ENCODE assay signal across 28 cellular contexts in genomic region chr5:40559306-40559705, GRCh38.
"Had no signal": no experiment of that assay in that cellular context is flagged by ENCODE, and none has a peak within 500 bp of the region (broad histone marks: within the 10 kb centered on the region; RNA-seq: fewer than 3 reads in every experiment).

No MANE protein-coding gene starts in this region.

- ATAC-seq: activated CD4-positive, alpha-beta T cell treated with anti-CD3 and anti-CD28 coated beads for 36 hours; activated CD8-positive, alpha-beta memory T cell treated with anti-CD3 and anti-CD28 coated beads, Interleukin-2, amount 10 ng/mL, durations not matched to agents 7 days and 5 days; activated CD8-positive, alpha-beta T cell treated with anti-CD3 and anti-CD28 coated beads, Interleukin-2, amount 10 ng/mL, durations not matched to agents 7 days and 5 days; activated naive CD8-positive, alpha-beta T cell treated with anti-CD3 and anti-CD28 coated beads, Interleukin-2, amount 50 U/mL, for 24 hours; esophagus mucosa; gastroesophageal sphincter; heart right ventricle; T-helper 17 cell had no signal

- H3K4me3 ChIP-seq: adrenal gland, ascending aorta, coronary artery, dorsolateral prefrontal cortex, gastroesophageal sphincter, heart right ventricle had no signal

- DNase-seq: activated CD4-positive, alpha-beta memory T cell treated with anti-CD3 and anti-CD28 coated beads for 36 hours; activated CD4-positive, alpha-beta T cell treated with anti-CD3 and anti-CD28 coated beads for 36 hours; activated CD4-positive, alpha-beta T cell treated with anti-CD3 and anti-CD28 coated beads, Interleukin-2, amount 10 ng/mL, durations not matched to agents 24 days and 14 days; activated CD4-positive, CD25-positive, alpha-beta regulatory T cell; activated CD4-positive, CD25-positive, alpha-beta regulatory T cell treated with anti-CD3 and anti-CD28 coated beads, Interleukin-2, amount 50 U/mL, for 72 hours; activated CD8-positive, alpha-beta memory T cell treated with anti-CD3 and anti-CD28 coated beads, Interleukin-2, amount 10 ng/mL, durations not matched to agents 7 days and 5 days; activated CD8-positive, alpha-beta memory T cell treated with anti-CD3 and anti-CD28 coated beads, Interleukin-2, amount 50 U/mL, for 4 hours; activated CD8-positive, alpha-beta T cell treated with anti-CD3 and anti-CD28 coated beads, Interleukin-2, amount 10 ng/mL, durations not matched to agents 7 days and 5 days; activated effector memory CD4-positive, alpha-beta T cell treated with anti-CD3 and anti-CD28 coated beads, Interleukin-2, amount 50 U/mL, for 16 hours; activated naive CD4-positive, alpha-beta T cell treated with anti-CD3 and anti-CD28 coated beads for 36 hours; activated naive CD8-positive, alpha-beta T cell treated with anti-CD3 and anti-CD28 coated beads for 36 hours; activated naive CD8-positive, alpha-beta T cell treated with anti-CD3 and anti-CD28 coated beads, Interleukin-2, amount 50 U/mL, for 24 hours; activated T-cell treated with anti-CD3 and anti-CD28 coated beads, Interleukin-2, amount 50 U/mL, for 1 hour; activated T-cell treated with anti-CD3 and anti-CD28 coated beads, Interleukin-2, amount 50 U/mL, for 48 hours; adrenal gland; brain microvascular endothelial cell; dorsolateral prefrontal cortex; effector memory CD4-positive, alpha-beta T cell; endodermal cell; foreskin melanocyte; heart right ventricle; T-helper 1 cell; T-helper 17 cell; T1000 had no signal
